20 cellular contexts compared by ENCODE assay signal in genomic region chr6:28711325-28711724, GRCh38.
"Had no signal": no experiment of that assay in that cellular context is flagged by ENCODE, and none has a peak within 500 bp of the region (broad histone marks: within the 10 kb centered on the region; RNA-seq: fewer than 3 reads in every experiment).

No MANE protein-coding gene starts in this region.

- H3K4me1 ChIP-seq: Peyer's patch, SJCRH30 had no signal

- H3K9me3 ChIP-seq: SJCRH30 had no signal

- H3K27me3 ChIP-seq: Peyer's patch, SJCRH30 had no signal

- H3K36me3 ChIP-seq: Peyer's patch, SJCRH30 had no signal

- DNase-seq: Kasumi-1, MM.1S, NCI-H1092 treated with DMSO at 0.1 percent for 48 hours, NCI-H1436 treated with DMSO at 0.1 percent for 48 hours, NCI-H1694, NCI-H187 treated with DMSO at 0.1 percent for 48 hours, NCI-H2029 treated with DMSO at 0.1 percent for 48 hours, NCI-H2227 treated with DMSO at 0.1 percent for 48 hours, NCI-H446, NCI-H510A, NCI-H524 treated with DMSO at 0.1 percent for 48 hours, NCI-H774, Peyer's patch, SHP77 treated with DMSO at 0.1 percent for 48 hours, SJCRH30, SW 1271, T-cell had no signal

- H3K4me2 ChIP-seq: KMS-11 had no signal

- H3K27ac ChIP-seq: KMS-11, Peyer's patch, SJCRH30 had no signal

- ATAC-seq: Right ventricle myocardium inferior had no signal

- H3K4me3 ChIP-seq: Peyer's patch, SJCRH30 had no signal

- H3K4me3 Mint-ChIP-seq: T-cell; T-helper 1 cell treated with Interleukin-12 subunit alpha and Interleukin-12 subunit beta and Interleukin-4 antibody, amounts not matched to agents 30 μg/mL and 1 μg/mL, for 36 hours had no signal

- H3K27ac Mint-ChIP-seq: T-cell; T-helper 1 cell treated with Interleukin-12 subunit alpha and Interleukin-12 subunit beta and Interleukin-4 antibody, amounts not matched to agents 30 μg/mL and 1 μg/mL, for 36 hours had no signal
